ENCODE assay signal across 1 cellular context in the genomic region with DNA sequence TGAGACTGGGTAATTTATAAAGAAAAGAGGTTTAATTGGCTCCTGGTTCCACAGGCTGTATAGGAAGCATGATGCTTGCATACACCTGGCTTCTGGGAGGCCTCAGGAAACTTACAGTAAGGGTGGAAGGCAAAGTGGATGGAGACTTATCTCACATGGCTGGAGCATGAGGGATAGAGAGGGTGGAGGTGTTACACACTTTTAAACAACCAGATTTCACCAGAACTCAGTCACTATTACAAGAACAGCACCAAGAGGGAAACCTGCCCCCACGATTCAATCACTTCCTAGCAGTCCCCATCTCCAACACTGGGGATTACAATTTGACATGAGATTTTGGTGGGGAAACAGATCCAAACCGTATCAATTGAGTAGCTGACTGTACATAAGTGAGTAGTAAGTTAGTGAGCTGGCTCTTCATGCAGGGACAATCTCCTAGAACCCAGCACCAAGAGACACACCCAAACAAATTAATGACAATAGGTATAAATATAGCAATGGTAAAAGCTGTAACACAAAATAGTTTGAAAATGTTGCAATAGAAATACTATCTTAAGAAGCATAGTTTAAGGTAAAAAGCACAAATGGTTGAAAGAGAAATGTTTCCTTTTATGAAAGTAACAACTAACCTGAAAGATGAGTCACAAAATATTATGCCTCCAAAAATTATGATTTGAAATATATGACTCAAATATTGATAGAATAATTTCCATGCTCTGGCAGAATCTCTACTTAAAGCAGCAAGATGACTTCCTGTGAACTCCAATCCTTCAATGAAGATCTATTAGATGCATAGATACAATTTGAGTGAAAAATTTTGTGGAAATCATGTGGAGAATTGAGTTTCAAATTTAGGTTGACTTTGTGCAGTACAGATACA.
TF ChIP-seq lines count a peak whose summit lies in the region.

No MANE protein-coding gene starts in this region.

TF ChIP-seq in GM12878, 131 proteins besides CTCF, POLR2A, EP300 and RAD21:
- TF ChIP-seq TCF3 (IDR thresholded peaks at IDR 0.05; ENCODE audit: borderline replicate concordance, insufficient read depth, low read depth, low read length) (no peak), HDGF (IDR thresholded peaks at IDR 0.05) (no peak), USF1 (IDR thresholded peaks at IDR 0.05; ENCODE audit: borderline replicate concordance, extremely low read length, insufficient read depth, low read depth, low read length) (no peak), RFX5 (IDR thresholded peaks at IDR 0.05; ENCODE audit: low read depth, low read length) (no peak), JUNB (IDR thresholded peaks at IDR 0.05) (peak; percentile 57), CBX5 (IDR thresholded peaks at IDR 0.05; ENCODE audit: low read depth) (no peak), E2F8 (IDR thresholded peaks at IDR 0.05; ENCODE audit: low read depth, partially characterized antibody) (no peak), E4F1 (IDR thresholded peaks at IDR 0.05; ENCODE audit: borderline replicate concordance, partially characterized antibody) (no peak)
